Comparison of ENCODE assay signal across 34 cellular contexts in the genomic region with DNA sequence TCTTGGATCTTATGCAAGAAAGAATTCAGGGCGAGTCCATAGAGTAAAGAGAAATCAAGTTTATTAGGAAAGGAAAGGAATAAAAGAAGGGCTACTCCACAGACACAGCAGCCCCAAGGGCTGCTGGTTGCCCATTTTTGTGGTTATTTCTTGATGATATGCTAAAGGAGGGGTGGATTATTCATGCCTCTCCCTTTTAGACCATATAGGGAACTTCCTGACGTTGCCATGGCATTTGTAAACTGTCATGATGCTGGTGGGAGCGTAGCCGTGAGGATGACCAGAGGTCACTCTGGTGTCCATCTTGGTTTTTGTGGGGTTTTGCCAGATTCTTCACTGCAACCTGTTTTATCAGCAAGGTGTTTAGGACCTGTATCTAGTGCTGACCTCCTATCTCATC.
"Had no signal": no experiment of that assay in that cellular context is flagged by ENCODE, and none has a peak within 500 bp of the region (broad histone marks: within the 10 kb centered on the region; RNA-seq: fewer than 3 reads in every experiment).

No MANE protein-coding gene starts in this region.

- H3K4me3 ChIP-seq: adrenal gland, Peyer's patch had no signal

- H3K4me1 ChIP-seq: adrenal gland, Peyer's patch had no signal

- H3K27ac Mint-ChIP-seq: activated CD4-positive, alpha-beta T cell treated with anti-CD3 and anti-CD28 coated beads for 36 hours; activated CD4-positive, alpha-beta T cell treated with anti-CD3 and anti-CD28 coated beads, Interleukin-2, amount 10 ng/mL, durations not matched to agents 7 days and 5 days; activated naive CD4-positive, alpha-beta T cell treated with anti-CD3 and anti-CD28 coated beads for 36 hours; activated naive CD4-positive, alpha-beta T cell treated with anti-CD3 and anti-CD28 coated beads, Interleukin-2, amount 50 U/mL, for 72 hours; activated T-helper 1 cell treated with anti-CD3 and anti-CD28 coated beads, Interleukin-12 subunit alpha, Interleukin-12 subunit beta, Interleukin-2, Interleukin-4 antibody, amounts not matched to agents 30 ng/mL and 10 ng/mL and 1 ng/mL, durations not matched to agents 14 hours and 24 hours and 36 hours; brain had no signal

- H3K27me3 ChIP-seq: adrenal gland, Peyer's patch had no signal

- H3K36me3 ChIP-seq: adrenal gland, Peyer's patch had no signal

- H3K36me3 Mint-ChIP-seq: activated naive CD4-positive, alpha-beta T cell treated with anti-CD3 and anti-CD28 coated beads, Interleukin-2, amount 50 U/mL, for 72 hours had no signal

- ATAC-seq: activated CD4-positive, alpha-beta T cell treated with anti-CD3 and anti-CD28 coated beads for 36 hours; activated CD4-positive, CD25-positive, alpha-beta regulatory T cell treated with anti-CD3 and anti-CD28 coated beads, Interleukin-2, amount 50 U/mL, for 24 hours; activated naive CD4-positive, alpha-beta T cell treated with anti-CD3 and anti-CD28 coated beads, Interleukin-2, amount 50 U/mL, for 72 hours; activated T-cell treated with anti-CD3 and anti-CD28 coated beads, Interleukin-2, amount 50 U/mL, for 4 hours; PC-3; Right ventricle myocardium inferior; SK-N-SH treated with all-trans-retinoic acid at 6 μM for 48 hours had no signal

- H3K9me3 ChIP-seq: adrenal gland, Peyer's patch had no signal

- H3K9me3 Mint-ChIP-seq: activated T-cell treated with anti-CD3 and anti-CD28 coated beads, Interleukin-2, amount 50 U/mL, for 4 hours had no signal

- H3K27ac ChIP-seq: adrenal gland, Peyer's patch, RWPE1 had no signal

- FAIRE-seq: astrocyte, bronchial epithelial cell had no signal

- DNase-seq: activated CD4-positive, alpha-beta T cell treated with anti-CD3 and anti-CD28 coated beads for 36 hours; activated CD4-positive, alpha-beta T cell treated with anti-CD3 and anti-CD28 coated beads, Interleukin-2, amount 10 ng/mL, durations not matched to agents 7 days and 5 days; activated CD4-positive, alpha-beta T cell treated with anti-CD3 and anti-CD28 coated beads, Interleukin-2, amount 50 U/mL, for 48 hours; activated CD8-positive, alpha-beta memory T cell treated with anti-CD3 and anti-CD28 coated beads, Interleukin-2, amount 50 U/mL, for 4 hours; activated gamma-delta T cell treated with Interleukin-2 at 50 U/mL for 16 hours; activated naive CD4-positive, alpha-beta T cell treated with anti-CD3 and anti-CD28 coated beads for 36 hours; activated T-cell treated with anti-CD3 and anti-CD28 coated beads for 4 hours; activated T-cell treated with anti-CD3 and anti-CD28 coated beads, Interleukin-2, amount 50 U/mL, for 4 hours; adrenal gland; caudate nucleus; cerebellar nuclear complex; NCI-H1105; NCI-H1417 treated with DMSO at 0.1 percent for 48 hours; NCI-H187 treated with DMSO at 0.1 percent for 48 hours; NCI-H2081; NCI-H2227 treated with DMSO at 0.1 percent for 48 hours; NCI-H446 treated with DMSO at 0.1 percent for 48 hours; NCI-H524; NCI-H82; PC-3; Peyer's patch; SIG-M5; T-helper 1 cell; T-helper 2 cell; T-helper 9 cell had no signal

- H3K4me3 Mint-ChIP-seq: activated CD4-positive, alpha-beta T cell treated with anti-CD3 and anti-CD28 coated beads for 36 hours; activated CD4-positive, alpha-beta T cell treated with anti-CD3 and anti-CD28 coated beads, Interleukin-2, amount 10 ng/mL, durations not matched to agents 7 days and 5 days; activated naive CD4-positive, alpha-beta T cell treated with anti-CD3 and anti-CD28 coated beads for 36 hours; activated T-cell treated with anti-CD3 and anti-CD28 coated beads, Interleukin-2, amount 50 U/mL, for 4 hours; activated T-helper 1 cell treated with anti-CD3 and anti-CD28 coated beads, Interleukin-12 subunit alpha, Interleukin-12 subunit beta, Interleukin-2, Interleukin-4 antibody, amounts not matched to agents 30 ng/mL and 10 ng/mL and 1 ng/mL, durations not matched to agents 14 hours and 24 hours and 36 hours; brain had no signal
